15 cellular contexts compared by ENCODE assay signal in the genomic region with DNA sequence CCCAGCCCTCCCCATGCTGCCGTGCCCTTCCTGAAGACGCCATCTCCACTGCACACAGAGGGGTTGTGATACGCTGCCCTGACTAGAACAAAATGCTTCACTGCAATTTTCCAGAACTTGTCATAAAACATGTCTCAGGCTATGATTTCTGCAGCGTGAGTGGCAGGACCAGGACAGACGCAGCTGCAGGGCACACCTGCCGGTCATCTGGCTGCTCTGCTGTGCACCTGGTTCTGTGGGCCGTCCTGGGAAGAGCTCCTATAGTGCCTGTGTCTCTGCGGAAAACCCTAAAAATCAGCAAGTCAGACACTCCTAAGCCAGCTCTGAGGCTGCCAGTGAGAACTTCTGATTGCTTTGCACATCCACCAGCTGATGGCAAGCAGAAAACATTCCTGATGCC. TPM values are rescaled to one million over a fixed set of nuclear protein-coding genes. Genes with fewer than 3 reads are reported as not detected.
DNase-seq lines count a peak whose midpoint lies in the region.
"Had no signal": no experiment of that assay in that cellular context is flagged by ENCODE, and none has a peak within 500 bp of the region (broad histone marks: within the 10 kb centered on the region; RNA-seq: fewer than 3 reads in every experiment).

No MANE protein-coding gene starts in this region.

- no peak overlapping the region for H2BK15ac ChIP-seq in neuronal stem cell (ENCODE audit: low read length)

- H3K9me3 ChIP-seq in neuronal stem cell (replicated peaks in 1 of 2; ENCODE audit: control insufficient read depth in 2 of 2, insufficient read depth in 1 of 2, low read depth in 1 of 2, low read length in 2 of 2) = peaks cover 0 to 7% of the 10 kb centered on the region in 2 donors
- H3K9me3 ChIP-seq: Caco-2 had no signal

- H3K4me1 ChIP-seq in neuronal stem cell (ENCODE audit: control insufficient read depth in 2 of 2, insufficient read depth in 1 of 2, low read depth in 1 of 2, low read length in 2 of 2) = no peaks in the 10 kb centered on the region

- intact Hi-C loops in activated CD4-positive, alpha-beta T cell treated with anti-CD3 and anti-CD28 coated beads, Interleukin-2, amount 10 ng/mL, durations not matched to agents 24 days and 14 days (cut with micrococcal nuclease) = no loop called here

- DNase-seq in NCI-H1417 (lab: John Stamatoyannopoulos, UW) (peak; percentile 9 to 55 (median 23)), NCI-H1417 treated with DMSO at 0.1 percent for 48 hours (lab: John Stamatoyannopoulos, UW) (no peak), neuronal stem cell (ENCODE audit: low spot score) (no peak), H4 (ENCODE audit: low spot score) (no peak), caudate nucleus (lab: John Stamatoyannopoulos, UW) (no peak)
- peak; percentile 34 for DNase-seq in activated CD4-positive, alpha-beta T cell treated with anti-CD3 and anti-CD28 coated beads, Interleukin-2, amount 10 ng/mL, durations not matched to agents 24 days and 14 days
- DNase-seq in activated CD4-positive, alpha-beta T cell treated with anti-CD3 and anti-CD28 coated beads for 1 hour = no peak
- DNase-seq: Caco-2; CD8-positive, alpha-beta T cell; GM23248; H7 had no signal

- H3K79me1 ChIP-seq in neuronal stem cell (ENCODE audit: low read depth, low read length) = no peaks in the 10 kb centered on the region

- H4K91ac ChIP-seq in neuronal stem cell (ENCODE audit: low read depth, low read length, poor library complexity) = no peak overlapping the region

- no peaks in the 10 kb centered on the region for H3K4me1 Mint-ChIP-seq in activated CD4-positive, alpha-beta T cell treated with anti-CD3 and anti-CD28 coated beads, Interleukin-2, amount 10 ng/mL, durations not matched to agents 24 days and 14 days
- H3K4me1 Mint-ChIP-seq: CD14-positive monocyte had no signal

- H3K36me3 ChIP-seq in neuronal stem cell (replicated peaks in 1 of 2; ENCODE audit: control insufficient read depth in 2 of 2, insufficient read depth in 2 of 2, low read length in 2 of 2) = no peaks in the 10 kb centered on the region

- peak overlapping the region in 1 of 2 donors; percentile 43 for H3K4me3 ChIP-seq in neuronal stem cell (ENCODE audit: low read length in 2 of 2)
- H3K4me3 ChIP-seq: GM12878, GM23248 had no signal

- H3K36me3 Mint-ChIP-seq in activated CD4-positive, alpha-beta T cell treated with anti-CD3 and anti-CD28 coated beads, Interleukin-2, amount 10 ng/mL, durations not matched to agents 24 days and 14 days (ENCODE audit: low read depth) = no peaks in the 10 kb centered on the region
- H3K36me3 Mint-ChIP-seq: CD14-positive monocyte; CD8-positive, alpha-beta T cell had no signal

- peaks cover 0 to 6% (median 0%) of the 10 kb centered on the region in 3 experiments for H3K27me3 ChIP-seq in neuronal stem cell (ENCODE audit: control insufficient read depth in 3 of 3, insufficient read depth in 3 of 3, low read depth in 1 of 3, low read length in 3 of 3)

- H2BK12ac ChIP-seq in neuronal stem cell (ENCODE audit: low read length) = no peak overlapping the region

- H3K4me2 ChIP-seq in neuronal stem cell (ENCODE audit: insufficient read depth, low read length, poor library complexity, severe bottlenecking) = no peak overlapping the region

- no peak overlapping the region for H3K4ac ChIP-seq in neuronal stem cell (ENCODE audit: low read length)

- H3K9me3 Mint-ChIP-seq in activated CD4-positive, alpha-beta T cell treated with anti-CD3 and anti-CD28 coated beads, Interleukin-2, amount 10 ng/mL, durations not matched to agents 24 days and 14 days = no peaks in the 10 kb centered on the region
- H3K9me3 Mint-ChIP-seq: CD8-positive, alpha-beta T cell had no signal

- no peak overlapping the region for H4K8ac ChIP-seq in neuronal stem cell (ENCODE audit: low read depth, low read length)

- H2BK5ac ChIP-seq in neuronal stem cell (ENCODE audit: low read length) = no peak overlapping the region

- no peak overlapping the region for H3K4me3 Mint-ChIP-seq in activated CD4-positive, alpha-beta T cell treated with anti-CD3 and anti-CD28 coated beads, Interleukin-2, amount 10 ng/mL, durations not matched to agents 24 days and 14 days
- H3K4me3 Mint-ChIP-seq: CD14-positive monocyte; CD8-positive, alpha-beta T cell had no signal

- no peak overlapping the region for H2AFZ ChIP-seq in neuronal stem cell (ENCODE audit: low read length)
- H2AFZ ChIP-seq: GM23248 had no signal

- no peaks in the 10 kb centered on the region for H3K27me3 Mint-ChIP-seq in activated CD4-positive, alpha-beta T cell treated with anti-CD3 and anti-CD28 coated beads, Interleukin-2, amount 10 ng/mL, durations not matched to agents 24 days and 14 days

- H3K27ac Mint-ChIP-seq in activated CD4-positive, alpha-beta T cell treated with anti-CD3 and anti-CD28 coated beads, Interleukin-2, amount 10 ng/mL, durations not matched to agents 24 days and 14 days = no peak overlapping the region
- H3K27ac Mint-ChIP-seq: CD14-positive monocyte; CD8-positive, alpha-beta T cell had no signal

- H3K27ac ChIP-seq in neuronal stem cell (replicated peaks; ENCODE audit: low read length) (no peak overlapping the region), caudate nucleus (ENCODE audit: low read depth, low read length) (no peak overlapping the region)
- H3K27ac ChIP-seq: 22Rv1, GM23248, HL-60 had no signal

- no peak overlapping the region for H2AK5ac ChIP-seq in neuronal stem cell (ENCODE audit: low read depth, low read length)

- WGBS in neuronal stem cell (ENCODE audit: extremely low coverage in 2 of 2, insufficient read length in 2 of 2, insufficient replicate concordance in 1 of 2), 2 donors = no CpG with 5 or more reads among the region's 8 CpGs

- no peak overlapping the region for H3K14ac ChIP-seq in neuronal stem cell (ENCODE audit: low read length)

- H3K18ac ChIP-seq in neuronal stem cell (ENCODE audit: low read length) = no peak overlapping the region

- no peak overlapping the region for H2BK120ac ChIP-seq in neuronal stem cell (ENCODE audit: low read depth, low read length)

- peak overlapping the region; percentile 73 for H3K23ac ChIP-seq in neuronal stem cell (ENCODE audit: low read depth, low read length, poor library complexity)

- H3K9ac ChIP-seq in neuronal stem cell (ENCODE audit: low read depth, low read length, poor library complexity) = no peak overlapping the region
- H3K9ac ChIP-seq: GM23248 had no signal

RNA-seq across cellular contexts. Expression of gene DIP2C, which starts 39.7 kb away (rescaled TPM):
- total RNA-seq in activated CD4-positive, alpha-beta T cell treated with anti-CD3 and anti-CD28 coated beads, Interleukin-2, amount 10 ng/mL, durations not matched to agents 24 days and 14 days = 1.4 and 1.9 TPM in 2 replicates
- 8.1 TPM for polyA plus RNA-seq in neuronal stem cell (2013, experiment 1 of 2)
- polyA plus RNA-seq in neuronal stem cell (2013, experiment 2 of 2) = 8.4 TPM
- total RNA-seq in H4 (2014; rRNA removed; shearing (Covaris generic)) = 2.2 and 2.3 TPM in 2 replicates
- polyA plus RNA-seq: CD14-positive monocyte had no signal

Comparison
In these comparisons a context has a peak if more than half of its experiments do, and no peak if none do; other contexts are left out.
1. DNase-seq: peak in NCI-H1417 (3 of 3) and activated CD4-positive, alpha-beta T cell treated with anti-CD3 and anti-CD28 coated beads, Interleukin-2, amount 10 ng/mL, durations not matched to agents 24 days and 14 days (single experiment); none in NCI-H1417 treated with DMSO at 0.1 percent for 48 hours (single experiment), activated CD4-positive, alpha-beta T cell treated with anti-CD3 and anti-CD28 coated beads for 1 hour (single experiment), neuronal stem cell (single experiment), H4 (single experiment) and caudate nucleus (0 of 61).